In genomic region chr7:6015917-6016652, GRCh38 we compare ENCODE assay signal across 8 cellular contexts. TPM values are rescaled to one million over a fixed set of nuclear protein-coding genes. Genes with fewer than 3 reads are reported as not detected.
A peak's percentile ranks its signal among the peaks of the same experiment; 100 is the strongest.
DNase-seq lines count a peak whose midpoint lies in the region; ATAC-seq and TF ChIP-seq lines count a peak whose summit lies in the region.

No MANE protein-coding gene starts in this region.

- H3K27me3 ChIP-seq in PC-9 (ENCODE audit: insufficient read depth, low read depth) (no peaks in the 10 kb centered on the region), esophagus squamous epithelium (no peaks in the 10 kb centered on the region), rectal smooth muscle tissue (ENCODE audit: control insufficient read depth, insufficient read depth, low read length) (no peaks in the 10 kb centered on the region)

- TF ChIP-seq CTCF in PC-9 (conservative IDR thresholded peaks at IDR 0.05) (no peak), esophagus squamous epithelium (IDR thresholded peaks at IDR 0.05) (no peak), GM20000 (IDR thresholded peaks at IDR 0.05; ENCODE audit: extremely low read depth, missing control alignments) (no peak)

- no peaks in the 10 kb centered on the region for H3K9me2 ChIP-seq in PC-9 (ENCODE audit: insufficient read depth)

- no peak for DNase-seq in activated naive CD4-positive, alpha-beta T cell treated with anti-CD3 and anti-CD28 coated beads, Interleukin-2, amount 10 ng/mL, durations not matched to agents 7 days and 5 days
- DNase-seq in activated naive CD4-positive, alpha-beta T cell treated with Interleukin-2 at 50 U/mL for 16 hours: no peak
- DNase-seq in PC-9 (no peak), esophagus squamous epithelium (lab: John Stamatoyannopoulos, UW) (no peak), GM20000 (ENCODE audit: low spot score) (no peak), retina (no peak)

- H3K9me3 ChIP-seq in PC-9 (ENCODE audit: insufficient read depth, low read depth): no peaks in the 10 kb centered on the region
- no peaks in the 10 kb centered on the region for H3K9me3 ChIP-seq in esophagus squamous epithelium

- H3K36me3 ChIP-seq in PC-9 (ENCODE audit: low read depth) (peaks cover 73% of the 10 kb centered on the region), esophagus squamous epithelium (peaks cover 7 to 59% (median 10%) of the 10 kb centered on the region in 3 donors), rectal smooth muscle tissue (ENCODE audit: control insufficient read depth, insufficient read depth, low read length) (peaks cover 18% of the 10 kb centered on the region)

- H3K27me3 Mint-ChIP-seq in activated naive CD4-positive, alpha-beta T cell treated with anti-CD3 and anti-CD28 coated beads, Interleukin-2, amount 10 ng/mL, durations not matched to agents 7 days and 5 days: no peaks in the 10 kb centered on the region

- H3K4me3 ChIP-seq in PC-9 (no peak overlapping the region), esophagus squamous epithelium (peak overlapping the region in 3 of 4 donors; percentile 22 to 42 (median 34)), rectal smooth muscle tissue (ENCODE audit: low read length) (no peak overlapping the region)

- intact Hi-C loops in PC-9 (cut with micrococcal nuclease; ENCODE audit: unreplicated experiment) (no loop called here), esophagus squamous epithelium (cut with DNase I) (no loop called here)

- no peaks in the 10 kb centered on the region for H3K9me3 Mint-ChIP-seq in activated naive CD4-positive, alpha-beta T cell treated with anti-CD3 and anti-CD28 coated beads, Interleukin-2, amount 10 ng/mL, durations not matched to agents 7 days and 5 days

- no peak overlapping the region for H3K4me3 Mint-ChIP-seq in activated naive CD4-positive, alpha-beta T cell treated with anti-CD3 and anti-CD28 coated beads, Interleukin-2, amount 10 ng/mL, durations not matched to agents 7 days and 5 days

- TF ChIP-seq POLR2A in esophagus squamous epithelium (IDR thresholded peaks at IDR 0.05): peak in 1 of 4 donors; percentile 16

- peaks cover 15% of the 10 kb centered on the region for H3K4me1 Mint-ChIP-seq in activated naive CD4-positive, alpha-beta T cell treated with anti-CD3 and anti-CD28 coated beads, Interleukin-2, amount 10 ng/mL, durations not matched to agents 7 days and 5 days

- peaks cover 52% of the 10 kb centered on the region for H3F3A ChIP-seq in PC-9 (ENCODE audit: insufficient read depth, low read depth)

- POLR2A ChIA-PET in PC-9 (lab: Charles Lee; ENCODE audit: unreplicated experiment): interaction anchor here (0.5 kb wide), 1 partner anchor 18 kb away, joined by 7 read pairs; no protein-coding TSS in a partner anchor

- H3K79me2 ChIP-seq in PC-9 (ENCODE audit: low read depth): peaks cover 59% of the 10 kb centered on the region

- no peak for ATAC-seq in HG02623 (IDR thresholded peaks at IDR 0.05; ENCODE audit: unreplicated experiment)

- peak overlapping the region; percentile 32 for H3K4me2 ChIP-seq in PC-9

- peaks cover 5% of the 10 kb centered on the region; the same call in 1 of the 2 replicates for H4K20me1 ChIP-seq in PC-9 (ENCODE audit: insufficient read depth)

- no peak overlapping the region for H2AFZ ChIP-seq in PC-9

- H3K36me3 Mint-ChIP-seq in activated naive CD4-positive, alpha-beta T cell treated with anti-CD3 and anti-CD28 coated beads, Interleukin-2, amount 10 ng/mL, durations not matched to agents 7 days and 5 days: peaks cover 37% of the 10 kb centered on the region

- CTCF ChIA-PET in activated naive CD4-positive, alpha-beta T cell treated with anti-CD3 and anti-CD28 coated beads, Interleukin-2, amount 10 ng/mL, durations not matched to agents 7 days and 5 days (lab: Charles Lee): no interaction called here
- CTCF ChIA-PET in PC-9 (lab: Charles Lee): no interaction called here

- H3K27ac ChIP-seq in PC-9 (peak overlapping the region; percentile 90), esophagus squamous epithelium (peak overlapping the region; percentile 52 to 91 (median 86)), rectal smooth muscle tissue (ENCODE audit: low read depth, low read length) (peak overlapping the region; percentile 72)

- no TSS peak for BruUV-seq in PC-9 (replicated peaks; lab: Mats Ljungman, UMichigan)

- H3K4me1 ChIP-seq in PC-9 (replicated peaks; ENCODE audit: insufficient read depth) (peaks cover 35% of the 10 kb centered on the region), esophagus squamous epithelium (peaks cover 17 to 90% (median 17%) of the 10 kb centered on the region in 3 donors), rectal smooth muscle tissue (ENCODE audit: control insufficient read depth, insufficient read depth, low read length) (peaks cover 7% of the 10 kb centered on the region)

- no peak overlapping the region for H3K9ac ChIP-seq in rectal smooth muscle tissue (ENCODE audit: low read length)

- WGBS in esophagus squamous epithelium, 2 donors: 28 to 53% methylated on average over 2 to 8 of the region's 8 CpGs

- H3K27ac Mint-ChIP-seq in activated naive CD4-positive, alpha-beta T cell treated with anti-CD3 and anti-CD28 coated beads, Interleukin-2, amount 10 ng/mL, durations not matched to agents 7 days and 5 days: peak overlapping the region; percentile 55

RNA-seq across cellular contexts. Expression of gene AIMP2, which starts 7.0 kb away (rescaled TPM):
- total RNA-seq in PC-9 (2021) (65.1 and 73.8 TPM in 2 replicates), esophagus squamous epithelium (10 to 100 TPM; 34.7 to 61.4 (median 50.3) TPM)

RNA-seq across cellular contexts. Expression of gene PMS2, which starts 7.2 kb away (rescaled TPM):
- total RNA-seq in PC-9 (2021): 30.4 and 32.1 TPM in 2 replicates
- total RNA-seq in esophagus squamous epithelium: 10 to 100 TPM in 2 of 4 donors, 1 to 10 TPM in 2; 7.0 to 13.9 (median 10.0) TPM

RNA-seq across cellular contexts. Expression of gene ANKRD61, which starts 15.1 kb away (rescaled TPM):
- 0.37 TPM in 1 of 2 replicates, not detected in the other for total RNA-seq in PC-9 (2021)
- under 1 TPM in 1 of 4 donors, not detected in 3; 0.26 TPM for total RNA-seq in esophagus squamous epithelium

RNA-seq across cellular contexts. Expression of gene EIF2AK1, which starts 42.9 kb away (rescaled TPM):
- 202 and 239 TPM in 2 replicates for total RNA-seq in PC-9 (2021)
- 100 to 1,000 TPM; 119 to 226 (median 150) TPM for total RNA-seq in esophagus squamous epithelium

RNA-seq across cellular contexts. Expression of gene RSPH10B, which starts 45.6 kb away (rescaled TPM):
- total RNA-seq in PC-9 (2021) (0.80 TPM in 1 of 2 replicates, not detected in the other), esophagus squamous epithelium (not detected)

Comparison
In these comparisons a context has a peak if more than half of its experiments do, and no peak if none do; other contexts are left out.
1. H3K4me3 ChIP-seq: peak in esophagus squamous epithelium (3 of 4); none in PC-9 (single experiment) and rectal smooth muscle tissue (single experiment).
2. Peak in every context shown above with its lines, with median percentiles within 50 percentile points of each other: H3K27ac ChIP-seq.